ENCODE assay signal across 1 cellular context in genomic region chr20:1324598-1325172, GRCh38.
TF ChIP-seq lines count a peak whose summit lies in the region.

No MANE protein-coding gene starts in this region.

TF ChIP-seq in WTC11, 78 proteins besides CTCF, POLR2A, EP300 and RAD21 (continued from another document):
- TF ChIP-seq AR (CRISPR knock-in tag; IDR thresholded peaks at IDR 0.05) (no peak), OVOL2 (CRISPR knock-in tag; IDR thresholded peaks at IDR 0.05; ENCODE audit: borderline replicate concordance) (no peak), CREM (CRISPR knock-in tag; IDR thresholded peaks at IDR 0.05) (no peak), FOXP4 (CRISPR knock-in tag; IDR thresholded peaks at IDR 0.05) (no peak), PREB (CRISPR knock-in tag; IDR thresholded peaks at IDR 0.05; ENCODE audit: borderline replicate concordance) (no peak), GABPB1 (CRISPR knock-in tag; IDR thresholded peaks at IDR 0.05) (no peak), FOXP1 (CRISPR knock-in tag; IDR thresholded peaks at IDR 0.05; ENCODE audit: borderline replicate concordance) (no peak), E2F5 (CRISPR knock-in tag; IDR thresholded peaks at IDR 0.05) (no peak), ZNF416 (CRISPR knock-in tag; IDR thresholded peaks at IDR 0.05) (no peak), NFATC4 (CRISPR knock-in tag; IDR thresholded peaks at IDR 0.05) (no peak)
TF ChIP-seq in WTC11: peak in this region for 0.
